In genomic region chr17:27455914-27456680, GRCh38 we compare ENCODE assay signal across 7 cellular contexts. TPM values are rescaled to one million over a fixed set of nuclear protein-coding genes. Genes with fewer than 3 reads are reported as not detected.
DNase-seq lines count a peak whose midpoint lies in the region; ATAC-seq, FAIRE-seq and TF ChIP-seq lines count a peak whose summit lies in the region.

Gene KSR1 (plus strand): TSS chr17:27456448. CDS start chr17:27456644, 196 bp downstream.

- no peaks in the 10 kb centered on the region for H3K9me3 ChIP-seq in keratinocyte (ENCODE audit: control insufficient read depth, low read depth, low read length)

- peak within 1 kb of the TSS; percentile 82 for H3K27ac ChIP-seq in caudate nucleus (ENCODE audit: low read depth, low read length)
- H3K27ac ChIP-seq in keratinocyte (ENCODE audit: control insufficient read depth, insufficient read depth, low read length) = no peak within 1 kb of the TSS

- H3K4me3 ChIP-seq in keratinocyte (ENCODE audit: control insufficient read depth in 2 of 3, extremely low read depth in 1 of 3, insufficient read depth in 2 of 3, low read depth in 1 of 3, low read length in 3 of 3) = peak within 1 kb of the TSS; percentile 44 to 65 (median 56)

- H3K27me3 ChIP-seq in keratinocyte (ENCODE audit: control insufficient read depth, extremely low read depth, insufficient read depth, low read length) = peaks cover 11% of the 10 kb centered on the region

- peak in 2 of 3 experiments; percentile 3 to 24 for TF ChIP-seq CTCF in keratinocyte (optimal IDR thresholded peaks at IDR 0.05 in 1 of 3, IDR thresholded peaks at IDR 0.05 in 1 of 3, conservative IDR thresholded peaks at IDR 0.05 in 1 of 3; ENCODE audit: extremely low read depth in 1 of 3, insufficient read depth in 2 of 3, low read length in 3 of 3)

- no peaks in the 10 kb centered on the region for H3K9me1 ChIP-seq in keratinocyte (ENCODE audit: control insufficient read depth, extremely low read depth, insufficient read depth, low read length)

- dilution Hi-C loops in keratinocyte (cut with MboI; ENCODE audit: extremely low pct_ligation_motif_present, low sequenced_read_pairs) = no loop called here

- peak within 1 kb of the TSS; percentile 35 for H3K9ac ChIP-seq in keratinocyte (ENCODE audit: control insufficient read depth, extremely low read depth, insufficient read depth, low read length)

- DNase-seq in NCI-H2171 treated with DMSO at 0.1 percent for 48 hours (lab: John Stamatoyannopoulos, UW) = peak; percentile 87
- peak; percentile 61 to 74 (median 67) for DNase-seq in activated CD4-positive, CD25-positive, alpha-beta regulatory T cell (lab: John Stamatoyannopoulos, UW)
- peak in 55 of 61 donors; percentile 45 to 88 (median 66) for DNase-seq in caudate nucleus (lab: John Stamatoyannopoulos, UW)
- DNase-seq in keratinocyte (ENCODE audit: low read depth, low spot score) = no peak
- peak; percentile 64 to 77 (median 65) for DNase-seq in stimulated activated CD4-positive, alpha-beta T cell treated with anti-CD3 and anti-CD28 coated beads, Interleukin-12 subunit alpha, Interleukin-12 subunit beta, amount 100 ng/mL, for 48 hours (ENCODE audit: low read depth in 2 of 3, low spot score in 1 of 3)

- peaks cover 6% of the 10 kb centered on the region for H3K4me1 ChIP-seq in keratinocyte (ENCODE audit: control insufficient read depth, extremely low read depth, insufficient read depth, low read length)

- peak within 1 kb of the TSS; percentile 80 for H3K4me2 ChIP-seq in keratinocyte (ENCODE audit: control insufficient read depth, extremely low read depth, insufficient read depth, low read depth, low read length)

- H3K36me3 ChIP-seq in keratinocyte (ENCODE audit: control insufficient read depth in 2 of 2, extremely low read depth in 1 of 2, insufficient read depth in 2 of 2, low read length in 2 of 2) = no peaks in the 10 kb centered on the region

- ATAC-seq in GM18511 (IDR thresholded peaks at IDR 0.05; ENCODE audit: unreplicated experiment) = peak; percentile 92
- peak; percentile 67 for ATAC-seq in HG02943 (IDR thresholded peaks at IDR 0.05; ENCODE audit: low read depth, unreplicated experiment)

- no peak for FAIRE-seq in keratinocyte (lab: Jason Lieb, UNC)

- H2AFZ ChIP-seq in keratinocyte (ENCODE audit: control insufficient read depth, low read length) = peak within 1 kb of the TSS; percentile 39

- no peaks in the 10 kb centered on the region for H3K79me2 ChIP-seq in keratinocyte (ENCODE audit: control insufficient read depth, insufficient read depth, low read length)

- no peaks in the 10 kb centered on the region for H4K20me1 ChIP-seq in keratinocyte (ENCODE audit: control insufficient read depth, extremely low read depth, insufficient read depth, low read length)

RNA-seq across cellular contexts. Expression of gene KSR1, which starts in this region (rescaled TPM):
- 0.97 to 1.8 TPM (median 1.3 TPM) in 3 replicates for polyA plus RNA-seq in keratinocyte
- 3.7 TPM for polyA plus RNA-seq in keratinocyte (2011; ENCODE audit: low read depth)
- polyA plus RNA-seq in keratinocyte (2011; cell fraction: cytosol; rRNA removed) = 0.64 and 0.66 TPM in 2 replicates
- 3.4 and 5.1 TPM in 2 replicates for polyA plus RNA-seq in keratinocyte (2011; cell fraction: nucleus; rRNA removed)
- 1.2 and 1.7 TPM in 2 replicates for polyA plus RNA-seq in keratinocyte (2012; ENCODE audit: low replicate concordance)
- polyA minus RNA-seq in keratinocyte = 1.8 to 3.6 TPM (median 2.0 TPM) in 3 replicates
- polyA minus RNA-seq in keratinocyte (2011; cell fraction: cytosol; rRNA and poly(A)+ RNA removed) = 1.2 TPM
- polyA minus RNA-seq in keratinocyte (2011; cell fraction: nucleus; rRNA and poly(A)+ RNA removed) = 3.6 and 6.8 TPM in 2 replicates
